Comparison of ENCODE assay signal across 8 cellular contexts in the genomic region with DNA sequence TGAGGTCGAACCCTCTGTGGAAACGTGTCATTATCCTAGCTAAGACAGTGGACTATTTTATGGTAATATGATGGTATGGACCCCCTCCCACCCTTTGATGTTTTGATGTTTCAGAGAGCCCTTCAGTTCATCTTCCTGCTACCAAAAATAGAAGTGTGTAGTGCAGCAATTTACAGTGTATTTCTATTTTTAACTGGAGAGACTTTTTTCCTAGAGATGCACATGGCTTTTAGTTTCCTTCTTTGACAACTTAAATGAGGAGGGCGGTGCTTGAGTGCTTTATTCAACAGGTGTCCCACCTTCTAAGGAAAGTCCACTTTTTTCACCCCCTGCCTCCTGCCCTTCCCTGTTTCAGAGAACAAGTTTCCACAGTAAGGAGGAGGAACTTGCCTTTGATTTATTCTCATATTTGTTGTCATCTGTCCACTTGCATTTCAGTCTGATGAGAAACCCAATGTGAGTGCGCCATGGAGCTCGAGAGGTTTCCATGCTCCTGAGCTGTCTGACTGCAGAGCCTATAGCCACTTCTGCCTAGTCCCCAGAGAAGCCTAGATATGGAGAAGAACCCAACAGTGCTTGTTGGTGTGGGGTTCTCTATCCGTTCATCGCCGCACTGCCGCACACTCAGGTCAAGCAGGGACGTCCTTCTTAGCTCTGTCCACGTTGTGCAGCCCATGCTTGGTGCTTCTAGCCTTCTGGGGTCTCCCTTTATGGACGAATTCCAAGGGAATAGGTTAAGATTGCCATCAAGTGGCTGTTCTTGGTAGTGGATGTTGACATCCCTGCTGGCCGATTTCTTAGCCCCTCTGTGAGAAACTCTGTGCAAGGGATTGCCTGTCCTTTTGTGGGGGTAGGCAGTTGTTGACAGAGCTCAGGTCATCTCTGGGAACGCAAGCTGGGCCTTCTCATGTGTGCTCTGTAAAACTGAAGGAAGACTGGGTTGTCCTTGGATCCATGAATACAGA.
DNase-seq lines count a peak whose midpoint lies in the region; ATAC-seq and TF ChIP-seq lines count a peak whose summit lies in the region.

No MANE protein-coding gene starts in this region.

- H3K27ac Mint-ChIP-seq in mesothelial cell of epicardium: peak overlapping the region; percentile 8

- peak overlapping the region in 2 of 59 donors; percentile 3 to 15 for H3K4me3 ChIP-seq in dorsolateral prefrontal cortex

- peaks cover 14% of the 10 kb centered on the region for H3K36me3 Mint-ChIP-seq in mesothelial cell of epicardium

- DNase-seq in OCI-M1 (lab: John Stamatoyannopoulos, UW) (peak; percentile 66), dorsolateral prefrontal cortex (peak in 1 of 10 donors; percentile 30), mesothelial cell of epicardium (ENCODE audit: low spot score in 2 of 2, unreplicated experiment in 2 of 2) (peak in 1 of 2 experiments; percentile 46), omental fat pad (ENCODE audit: low spot score) (no peak)

- H3K27ac ChIP-seq in C4-2B: no peak overlapping the region; the same call in 1 of the 2 replicates
- H3K27ac ChIP-seq in dorsolateral prefrontal cortex: peak overlapping the region in 20 of 59 donors; percentile 0 to 67 (median 20)

- peaks cover 52% of the 10 kb centered on the region for H3K4me1 Mint-ChIP-seq in mesothelial cell of epicardium

- TF ChIP-seq CTCF in C4-2B (conservative IDR thresholded peaks at IDR 0.05) (peak; percentile 32), dorsolateral prefrontal cortex (IDR thresholded peaks at IDR 0.05 in 54 of 56, conservative IDR thresholded peaks at IDR 0.05 in 2 of 56; ENCODE audit: low read depth in 1 of 56, partially characterized antibody in 56 of 56) (peak in 54 of 56 donors; percentile 47 to 80 (median 66)), mesothelial cell of epicardium (IDR thresholded peaks at IDR 0.05; ENCODE audit: unreplicated experiment) (peak; percentile 71), omental fat pad (IDR thresholded peaks at IDR 0.05) (no peak)

- H3K4me3 Mint-ChIP-seq in mesothelial cell of epicardium: no peak overlapping the region

- intact Hi-C loops in dorsolateral prefrontal cortex (cut with DNase I): loop anchor here (5.0 kb wide), 4 partner anchors 102 to 1178 kb away; no protein-coding TSS in a partner anchor

- H3K27me3 Mint-ChIP-seq in mesothelial cell of epicardium (ENCODE audit: low read depth): no peaks in the 10 kb centered on the region

- H3K9me3 Mint-ChIP-seq in mesothelial cell of epicardium: peaks cover 15% of the 10 kb centered on the region

- no peaks in the 10 kb centered on the region for H3K27me3 ChIP-seq in dorsolateral prefrontal cortex

- ATAC-seq in GM18511 (IDR thresholded peaks at IDR 0.05; ENCODE audit: unreplicated experiment) (peak; percentile 55), HG02870 (IDR thresholded peaks at IDR 0.05; ENCODE audit: unreplicated experiment) (no peak), HG03139 (IDR thresholded peaks at IDR 0.05; ENCODE audit: unreplicated experiment) (no peak), omental fat pad (ENCODE audit: low FRiP score) (no peak)

Comparison
In these comparisons a context has a peak if more than half of its experiments do, and no peak if none do; other contexts are left out.
1. CTCF ChIP-seq: peak in C4-2B (single experiment), dorsolateral prefrontal cortex (54 of 56) and mesothelial cell of epicardium (single experiment); none in omental fat pad (0 of 3).